In the genomic region with DNA sequence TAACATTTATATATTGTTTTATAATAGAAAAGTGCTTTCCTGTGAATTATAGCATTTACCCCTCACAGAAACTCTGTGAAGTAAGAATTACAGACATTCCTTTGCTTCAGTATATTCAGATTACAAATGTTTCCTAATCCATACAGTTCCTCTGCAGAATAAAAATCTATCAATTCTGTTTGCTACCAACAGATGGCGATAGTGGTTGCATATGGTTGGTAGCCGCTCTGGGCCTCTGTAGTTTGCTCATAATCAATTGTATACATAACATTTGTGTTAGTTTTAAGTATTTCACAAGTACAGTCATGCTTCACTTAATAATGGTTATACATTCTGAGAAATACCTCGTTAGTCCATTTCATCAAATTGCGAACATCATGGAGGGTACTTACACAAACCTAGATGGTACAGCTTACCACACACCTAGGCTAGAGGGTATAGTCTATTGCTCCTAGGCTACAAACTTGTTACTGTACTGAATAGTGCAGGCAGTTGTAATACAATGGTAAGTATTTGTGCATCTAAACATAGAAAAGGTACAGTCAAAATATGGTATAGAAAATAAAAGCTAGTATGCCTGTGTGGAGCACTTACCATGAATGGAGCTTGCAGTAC, we compare ENCODE assay signal across 9 cellular contexts.
DNase-seq lines count a peak whose midpoint lies in the region; ATAC-seq and TF ChIP-seq lines count a peak whose summit lies in the region.
"Had no signal": no experiment of that assay in that cellular context is flagged by ENCODE, and none has a peak within 500 bp of the region (broad histone marks: within the 10 kb centered on the region; RNA-seq: fewer than 3 reads in every experiment).

No MANE protein-coding gene starts in this region.

- H3K4me3 Mint-ChIP-seq in stimulated activated naive CD8-positive, alpha-beta T cell treated with anti-CD3 and anti-CD28 coated beads, Interleukin-15, amount 100 ng/mL, for 72 hours: no peak overlapping the region
- no peak overlapping the region for H3K4me3 Mint-ChIP-seq in naive thymus-derived CD8-positive, alpha-beta T cell
- H3K4me3 Mint-ChIP-seq: central memory CD8-positive, alpha-beta T cell had no signal

- TF ChIP-seq POLR2A in erythroblast (IDR thresholded peaks at IDR 0.05; ENCODE audit: low read length): no peak

- H3K9me3 Mint-ChIP-seq in stimulated activated naive CD8-positive, alpha-beta T cell treated with anti-CD3 and anti-CD28 coated beads, Interleukin-15, amount 100 ng/mL, for 72 hours: no peaks in the 10 kb centered on the region
- H3K9me3 Mint-ChIP-seq in naive thymus-derived CD8-positive, alpha-beta T cell: no peaks in the 10 kb centered on the region
- H3K9me3 Mint-ChIP-seq: central memory CD8-positive, alpha-beta T cell had no signal

- peaks cover 18% of the 10 kb centered on the region for H3K4me1 Mint-ChIP-seq in stimulated activated naive CD8-positive, alpha-beta T cell treated with anti-CD3 and anti-CD28 coated beads, Interleukin-15, amount 100 ng/mL, for 72 hours
- H3K4me1 Mint-ChIP-seq in naive thymus-derived CD8-positive, alpha-beta T cell: peaks cover 0 to 4% (median 0%) of the 10 kb centered on the region in 4 donors

- no peak for DNase-seq in stimulated activated naive CD8-positive, alpha-beta T cell treated with anti-CD3 and anti-CD28 coated beads, Interleukin-15, amount 100 ng/mL, for 72 hours
- no peak for DNase-seq in stimulated activated naive CD8-positive, alpha-beta T cell treated with anti-CD3 and anti-CD28 coated beads, Interleukin-15, Interleukin-2, amounts not matched to agents 100 U/mL and 50 U/mL, for 24 hours
- DNase-seq in NCI-H748 treated with DMSO at 0.1 percent for 48 hours (lab: John Stamatoyannopoulos, UW): peak; percentile 5
- peak; percentile 14 to 47 for DNase-seq in erythroblast (lab: John Stamatoyannopoulos, UW)
- DNase-seq in C1 segment of cervical spinal cord (lab: John Stamatoyannopoulos, UW): no peak
- no peak for DNase-seq in naive thymus-derived CD8-positive, alpha-beta T cell
- no peak for DNase-seq in NCI-H2227 treated with DMSO at 0.1 percent for 48 hours (lab: John Stamatoyannopoulos, UW)

- ATAC-seq in stimulated activated naive CD8-positive, alpha-beta T cell treated with anti-CD3 and anti-CD28 coated beads, Interleukin-15, amount 100 ng/mL, for 72 hours: peak; percentile 11
- no peak for ATAC-seq in stimulated activated naive CD8-positive, alpha-beta T cell treated with anti-CD3 and anti-CD28 coated beads, Interleukin-15, Interleukin-2, amounts not matched to agents 100 U/mL and 50 U/mL, for 24 hours
- peak; percentile 44 for ATAC-seq in HG02763 (IDR thresholded peaks at IDR 0.05; ENCODE audit: unreplicated experiment)
- ATAC-seq in naive thymus-derived CD8-positive, alpha-beta T cell: no peak

- POLR2A ChIA-PET in naive thymus-derived CD8-positive, alpha-beta T cell (lab: Charles Lee): no interaction called here

- no peaks in the 10 kb centered on the region for H3K27me3 Mint-ChIP-seq in stimulated activated naive CD8-positive, alpha-beta T cell treated with anti-CD3 and anti-CD28 coated beads, Interleukin-15, amount 100 ng/mL, for 72 hours
- peaks cover 0 to 10% (median 0%) of the 10 kb centered on the region in 5 donors for H3K27me3 Mint-ChIP-seq in naive thymus-derived CD8-positive, alpha-beta T cell

- H3K27ac Mint-ChIP-seq in stimulated activated naive CD8-positive, alpha-beta T cell treated with anti-CD3 and anti-CD28 coated beads, Interleukin-15, amount 100 ng/mL, for 72 hours: no peak overlapping the region
- no peak overlapping the region for H3K27ac Mint-ChIP-seq in naive thymus-derived CD8-positive, alpha-beta T cell

- no peaks in the 10 kb centered on the region for H3K36me3 Mint-ChIP-seq in naive thymus-derived CD8-positive, alpha-beta T cell

Comparison
In these comparisons a context has a peak if more than half of its experiments do, and no peak if none do; other contexts are left out.
1. ATAC-seq: peak in stimulated activated naive CD8-positive, alpha-beta T cell treated with anti-CD3 and anti-CD28 coated beads, Interleukin-15, amount 100 ng/mL, for 72 hours (single experiment) and HG02763 (single experiment); none in stimulated activated naive CD8-positive, alpha-beta T cell treated with anti-CD3 and anti-CD28 coated beads, Interleukin-15, Interleukin-2, amounts not matched to agents 100 U/mL and 50 U/mL, for 24 hours (single experiment) and naive thymus-derived CD8-positive, alpha-beta T cell (0 of 2).
2. DNase-seq: peak in NCI-H748 treated with DMSO at 0.1 percent for 48 hours (single experiment) and erythroblast (2 of 2); none in stimulated activated naive CD8-positive, alpha-beta T cell treated with anti-CD3 and anti-CD28 coated beads, Interleukin-15, amount 100 ng/mL, for 72 hours (0 of 2), stimulated activated naive CD8-positive, alpha-beta T cell treated with anti-CD3 and anti-CD28 coated beads, Interleukin-15, Interleukin-2, amounts not matched to agents 100 U/mL and 50 U/mL, for 24 hours (single experiment), C1 segment of cervical spinal cord (0 of 14), naive thymus-derived CD8-positive, alpha-beta T cell (0 of 10) and NCI-H2227 treated with DMSO at 0.1 percent for 48 hours (single experiment).